Comparison of ENCODE assay signal across 10 cellular contexts in genomic region chr17:63950940-63951907, GRCh38. TPM values are rescaled to one million over a fixed set of nuclear protein-coding genes. Genes with fewer than 3 reads are reported as not detected.
DNase-seq lines count a peak whose midpoint lies in the region; TF ChIP-seq lines count a peak whose summit lies in the region.
"Had no signal": no experiment of that assay in that cellular context is flagged by ENCODE, and none has a peak within 500 bp of the region (broad histone marks: within the 10 kb centered on the region; RNA-seq: fewer than 3 reads in every experiment).

No MANE protein-coding gene starts in this region.

- no peaks in the 10 kb centered on the region for H3K79me1 ChIP-seq in mesenchymal stem cell (replicated peaks; ENCODE audit: low read length, poor library complexity, severe bottlenecking)

- DNase-seq in DMS 273 (lab: John Stamatoyannopoulos, UW; ENCODE audit: unreplicated experiment) = peak; percentile 42
- DNase-seq in DMS 273 treated with DMSO at 0.1 percent for 48 hours (lab: John Stamatoyannopoulos, UW) = no peak
- peak; percentile 86 to 96 for DNase-seq in T47D (ENCODE audit: low read depth in 1 of 2, low spot score in 1 of 2)
- DNase-seq in progenitor cell of endocrine pancreas (ENCODE audit: low spot score, unreplicated experiment) = peak; percentile 58
- DNase-seq in foreskin fibroblast = no peak
- DNase-seq in mesenchymal stem cell = no peak
- DNase-seq in C1 segment of cervical spinal cord (lab: John Stamatoyannopoulos, UW) = no peak

- peaks cover 6% of the 10 kb centered on the region; the same call in 1 of the 2 replicates for H3K79me2 ChIP-seq in Loucy (ENCODE audit: insufficient read depth, low read length)

- no peak overlapping the region for H4K91ac ChIP-seq in mesenchymal stem cell (ENCODE audit: low read length)

- H2AK5ac ChIP-seq in mesenchymal stem cell (ENCODE audit: low read length, severe bottlenecking) = no peak overlapping the region

- no peak overlapping the region for H2AFZ ChIP-seq in Loucy (ENCODE audit: low read length)
- no peak overlapping the region for H2AFZ ChIP-seq in mesenchymal stem cell (ENCODE audit: low read depth, low read length)

- H3K4me1 Mint-ChIP-seq in progenitor cell of endocrine pancreas (ENCODE audit: low read depth) = no peaks in the 10 kb centered on the region

- no peak overlapping the region for H2BK12ac ChIP-seq in mesenchymal stem cell (ENCODE audit: low read length in 2 of 2)

- no peak overlapping the region for H2BK15ac ChIP-seq in mesenchymal stem cell (ENCODE audit: low read depth, poor library complexity, severe bottlenecking)

- H3K4me3 Mint-ChIP-seq in progenitor cell of endocrine pancreas (ENCODE audit: low read depth) = no peak overlapping the region
- H3K4me3 Mint-ChIP-seq: T-cell had no signal

- no peak overlapping the region for H3K4me3 ChIP-seq in Loucy (ENCODE audit: low read length, poor library complexity, severe bottlenecking)
- no peak overlapping the region for H3K4me3 ChIP-seq in foreskin fibroblast (ENCODE audit: low read depth in 1 of 2, low read length in 2 of 2)
- peak overlapping the region in 1 of 2 experiments; percentile 4 for H3K4me3 ChIP-seq in mesenchymal stem cell (ENCODE audit: insufficient read depth in 1 of 2, low read depth in 1 of 2, low read length in 2 of 2)

- TF ChIP-seq CTCF in Loucy (conservative IDR thresholded peaks at IDR 0.05; ENCODE audit: low read length) (peak; percentile 66), progenitor cell of endocrine pancreas (IDR thresholded peaks at IDR 0.05; ENCODE audit: unreplicated experiment) (peak; percentile 72), foreskin fibroblast (IDR thresholded peaks at IDR 0.05; ENCODE audit: low read depth, low read length) (no peak)

- no peak overlapping the region for H3K27ac ChIP-seq in mesenchymal stem cell (ENCODE audit: low read length, poor library complexity, severe bottlenecking)

- no peak overlapping the region for H2BK5ac ChIP-seq in mesenchymal stem cell (ENCODE audit: low read depth, low read length, poor library complexity, severe bottlenecking)

- H3K9me3 ChIP-seq in Loucy (ENCODE audit: insufficient read depth, low read depth, low read length) (no peaks in the 10 kb centered on the region), mesenchymal stem cell (ENCODE audit: control insufficient read depth, low read length) (no peaks in the 10 kb centered on the region)

- H3K4ac ChIP-seq in mesenchymal stem cell (ENCODE audit: low read depth in 1 of 2, low read length in 2 of 2) = no peak overlapping the region

- no peak overlapping the region for H3K18ac ChIP-seq in mesenchymal stem cell (ENCODE audit: low read depth in 1 of 2, low read length in 2 of 2)

- WGBS in mesenchymal stem cell = 90% methylated on average over 29 of the region's 29 CpGs

- H3K9ac ChIP-seq in Loucy (ENCODE audit: low read depth, low read length, poor library complexity, severe bottlenecking) = peak overlapping the region; percentile 76
- no peak overlapping the region for H3K9ac ChIP-seq in mesenchymal stem cell (ENCODE audit: low read length)

- no peak overlapping the region for H2BK120ac ChIP-seq in mesenchymal stem cell (ENCODE audit: low read depth, low read length)

- in situ Hi-C loops in T47D (cut with HindIII; ENCODE audit: low pct_unique_long_range_greater_than_20kb, low sequenced_read_pairs) = no loop called here

- H3K14ac ChIP-seq in mesenchymal stem cell (ENCODE audit: low read length in 2 of 2) = no peak overlapping the region

- H3K36me3 ChIP-seq in Loucy (ENCODE audit: insufficient read depth, low read length) (no peaks in the 10 kb centered on the region), mesenchymal stem cell (ENCODE audit: control insufficient read depth in 1 of 2, insufficient read depth in 2 of 2, low read depth in 1 of 2, low read length in 2 of 2) (no peaks in the 10 kb centered on the region)

- no peaks in the 10 kb centered on the region for H3K36me3 Mint-ChIP-seq in progenitor cell of endocrine pancreas (ENCODE audit: insufficient read depth)
- H3K36me3 Mint-ChIP-seq: T-cell had no signal

- H3K27me3 ChIP-seq in Loucy (ENCODE audit: insufficient read depth, low read length, poor library complexity, severe bottlenecking) (no peaks in the 10 kb centered on the region), mesenchymal stem cell (ENCODE audit: control insufficient read depth in 1 of 2, insufficient read depth in 1 of 2, low read length in 2 of 2) (peaks cover 22 to 56% of the 10 kb centered on the region in 2 experiments)

- no peaks in the 10 kb centered on the region for H3K9me2 ChIP-seq in Loucy (replicated peaks; ENCODE audit: low read depth, low read length)

- H3K4me2 ChIP-seq in Loucy (ENCODE audit: low read depth, low read length, poor library complexity, severe bottlenecking) = peak overlapping the region; percentile 9
- H3K4me2 ChIP-seq in mesenchymal stem cell (ENCODE audit: low read length, poor library complexity, severe bottlenecking) = no peak overlapping the region

- H3K27ac Mint-ChIP-seq in progenitor cell of endocrine pancreas = peak overlapping the region; percentile 53
- H3K27ac Mint-ChIP-seq: T-cell had no signal

- peaks cover 16% of the 10 kb centered on the region for H3K27me3 Mint-ChIP-seq in progenitor cell of endocrine pancreas
- H3K27me3 Mint-ChIP-seq: T-cell had no signal

- H4K8ac ChIP-seq in mesenchymal stem cell (ENCODE audit: low read length) = no peak overlapping the region

- H3K9me3 Mint-ChIP-seq in progenitor cell of endocrine pancreas (ENCODE audit: low read depth) = no peaks in the 10 kb centered on the region
- H3K9me3 Mint-ChIP-seq: T-cell had no signal

- H3K23ac ChIP-seq in mesenchymal stem cell (ENCODE audit: low read length in 2 of 2) = no peak overlapping the region

- peaks cover 9% of the 10 kb centered on the region; the same call in 1 of the 2 replicates for H3F3A ChIP-seq in Loucy (ENCODE audit: low read depth)

- no peaks in the 10 kb centered on the region for H4K20me1 ChIP-seq in Loucy (ENCODE audit: insufficient read depth, low read length, poor library complexity, severe bottlenecking)

- H3K4me1 ChIP-seq in Loucy (ENCODE audit: insufficient read depth, low read length, poor library complexity, severe bottlenecking) (peaks cover 95% of the 10 kb centered on the region), mesenchymal stem cell (ENCODE audit: control insufficient read depth, insufficient read depth, low read depth, low read length) (peaks cover 7% of the 10 kb centered on the region)

RNA-seq across cellular contexts. Expression of gene CD79B, which starts 19.1 kb away (rescaled TPM):
- not detected in 2 replicates for total RNA-seq in progenitor cell of endocrine pancreas
- polyA plus RNA-seq in mesenchymal stem cell (2013, experiment 1 of 2) = not detected
- polyA plus RNA-seq in mesenchymal stem cell (2013, experiment 2 of 2) = 0.07 TPM

RNA-seq across cellular contexts. Expression of gene SCN4A, which starts 21.5 kb away (rescaled TPM):
- 0.10 and 0.55 TPM in 2 replicates for total RNA-seq in progenitor cell of endocrine pancreas
- polyA plus RNA-seq in mesenchymal stem cell (2013, experiment 1 of 2) = under 0.01 TPM
- polyA plus RNA-seq in mesenchymal stem cell (2013, experiment 2 of 2) = not detected
- total RNA-seq: A172 had no signal

RNA-seq across cellular contexts. Expression of gene GH1, which starts 32.6 kb away (rescaled TPM):
- total RNA-seq in progenitor cell of endocrine pancreas = not detected in 2 replicates
- not detected for polyA plus RNA-seq in mesenchymal stem cell (2013, experiment 1 of 2)
- not detected for polyA plus RNA-seq in mesenchymal stem cell (2013, experiment 2 of 2)
- total RNA-seq: A172, T-cell had no signal

RNA-seq across cellular contexts. Expression of gene CSHL1, which starts 40.2 kb away (rescaled TPM):
- total RNA-seq in progenitor cell of endocrine pancreas = not detected in 2 replicates
- polyA plus RNA-seq in mesenchymal stem cell (2013, experiment 1 of 2) = not detected
- not detected for polyA plus RNA-seq in mesenchymal stem cell (2013, experiment 2 of 2)
- total RNA-seq: A172, T-cell had no signal

RNA-seq across cellular contexts. Expression of gene PRR29, which starts 46.9 kb away (rescaled TPM):
- total RNA-seq in progenitor cell of endocrine pancreas = 2.8 and 3.7 TPM in 2 replicates
- 0.26 TPM for polyA plus RNA-seq in mesenchymal stem cell (2013, experiment 1 of 2)
- polyA plus RNA-seq in mesenchymal stem cell (2013, experiment 2 of 2) = 0.38 TPM

Comparison
In these comparisons a context has a peak if more than half of its experiments do, and no peak if none do; other contexts are left out.
1. DNase-seq: peak in DMS 273 (single experiment), T47D (2 of 2) and progenitor cell of endocrine pancreas (single experiment); none in DMS 273 treated with DMSO at 0.1 percent for 48 hours (single experiment), foreskin fibroblast (0 of 2), mesenchymal stem cell (single experiment) and C1 segment of cervical spinal cord (0 of 14).